In the genomic region with DNA sequence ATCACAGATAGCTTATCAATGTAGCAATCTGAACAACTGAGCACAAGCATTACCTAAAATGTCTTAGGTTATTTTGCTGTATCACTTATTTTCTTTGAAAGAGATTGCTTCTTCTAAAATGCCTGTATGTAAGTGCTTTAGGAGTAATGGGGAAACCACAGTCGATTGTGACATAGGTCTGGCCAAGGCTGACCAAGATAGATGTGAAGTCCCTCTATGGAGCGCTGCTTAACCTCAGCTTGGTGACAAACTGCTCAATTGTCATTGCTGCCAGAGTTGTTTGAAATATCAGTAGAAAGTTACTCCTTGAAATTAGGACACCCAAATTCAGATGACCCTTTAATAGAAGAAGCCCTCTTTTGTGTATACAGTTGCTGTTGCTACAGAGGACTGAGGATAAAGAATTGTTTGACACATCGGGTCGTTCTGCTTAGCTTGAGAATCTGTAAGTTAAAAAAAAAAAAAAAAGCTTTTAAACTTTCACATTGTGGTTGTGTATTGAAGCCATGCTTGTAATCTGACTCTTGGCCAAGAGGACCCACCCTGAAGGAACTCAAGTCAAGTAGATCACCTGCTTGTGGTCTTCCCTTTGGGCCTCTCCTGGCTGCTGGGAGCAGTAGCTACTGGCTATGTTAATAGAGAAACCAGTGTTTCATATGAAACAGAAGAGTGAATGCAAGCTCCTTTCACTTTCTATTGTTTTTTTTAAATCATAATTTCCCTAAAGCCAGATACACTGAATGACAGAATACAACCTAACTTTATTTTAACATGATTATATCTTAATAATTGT, we compare ENCODE assay signal across 11 cellular contexts.
DNase-seq lines count a peak whose midpoint lies in the region; ATAC-seq, FAIRE-seq and TF ChIP-seq lines count a peak whose summit lies in the region.
"Had no signal": no experiment of that assay in that cellular context is flagged by ENCODE, and none has a peak within 500 bp of the region (broad histone marks: within the 10 kb centered on the region; RNA-seq: fewer than 3 reads in every experiment).

No MANE protein-coding gene starts in this region.

- H3K9me3 Mint-ChIP-seq in MCF 10A (ENCODE audit: unreplicated experiment): no peaks in the 10 kb centered on the region

- H3K27ac Mint-ChIP-seq in MCF 10A (ENCODE audit: low read depth, unreplicated experiment): no peak overlapping the region
- H3K27ac Mint-ChIP-seq: B cell had no signal

- BruUV-seq in MCF 10A (replicated peaks; lab: Mats Ljungman, UMichigan): no TSS peak

- peak; percentile 6 for DNase-seq in GM10248 (ENCODE audit: extremely low spot score)
- peak; percentile 1 for DNase-seq in GM19238 (ENCODE audit: insufficient read length, low spot score)
- DNase-seq in HPDE6-E6E7 (ENCODE audit: extremely low spot score): no peak
- no peak for DNase-seq in HTR-8/SVneo (ENCODE audit: insufficient read length, low spot score)
- DNase-seq in amniotic stem cell (lab: John Stamatoyannopoulos, UW): no peak
- no peak for DNase-seq in MCF 10A (ENCODE audit: unreplicated experiment)
- DNase-seq: brain microvascular endothelial cell, posterior cingulate gyrus had no signal

- CTCF ChIA-PET in GM10248 (lab: Yijun Ruan, JAX): interaction anchor here (0.9 to 1.2 kb wide), 2 partner anchors 9 to 21 kb away, joined by 3 read pairs; no protein-coding TSS in a partner anchor
- CTCF ChIA-PET in MCF 10A (lab: Yijun Ruan, JAX): no interaction called here

- POLR2A ChIA-PET in GM10248 (lab: Yijun Ruan, JAX) (no interaction called here), MCF 10A (lab: Yijun Ruan, JAX) (interaction anchor here (0.7 kb wide), 1 partner anchor 247 kb away, joined by 3 read pairs; no protein-coding TSS in a partner anchor)

- ATAC-seq in HG02763 (IDR thresholded peaks at IDR 0.05; ENCODE audit: unreplicated experiment) (peak; percentile 96), HG03558 (IDR thresholded peaks at IDR 0.05; ENCODE audit: extremely low read depth, unreplicated experiment) (peak; percentile 75)

- no peaks in the 10 kb centered on the region for H3K4me1 Mint-ChIP-seq in MCF 10A (ENCODE audit: insufficient read depth, unreplicated experiment)
- H3K4me1 Mint-ChIP-seq: B cell had no signal

- H3K27me3 Mint-ChIP-seq in MCF 10A (ENCODE audit: insufficient read depth, unreplicated experiment): no peaks in the 10 kb centered on the region
- H3K27me3 Mint-ChIP-seq: B cell had no signal

- no peak overlapping the region for H3K4me3 Mint-ChIP-seq in MCF 10A (ENCODE audit: unreplicated experiment)
- H3K4me3 Mint-ChIP-seq: B cell had no signal

- no peaks in the 10 kb centered on the region for H3K36me3 Mint-ChIP-seq in MCF 10A (ENCODE audit: insufficient read depth, unreplicated experiment)

- TF ChIP-seq CTCF in GM10248 (IDR thresholded peaks at IDR 0.05; ENCODE audit: control extremely low read depth, extremely low read depth, low read depth, missing control alignments) (no peak), MCF 10A (IDR thresholded peaks at IDR 0.05; ENCODE audit: unreplicated experiment) (no peak)

- intact Hi-C loops in MCF 10A (cut with micrococcal nuclease): no loop called here

- FAIRE-seq in HTR-8/SVneo (lab: Jason Lieb, UNC): no peak

Comparison
In these comparisons a context has a peak if more than half of its experiments do, and no peak if none do; other contexts are left out.
1. DNase-seq: peak in GM10248 (single experiment) and GM19238 (single experiment); none in HPDE6-E6E7 (single experiment), HTR-8/SVneo (single experiment), amniotic stem cell (single experiment) and MCF 10A (single experiment).